ENCODE assay signal across 10 cellular contexts in genomic region chr6:16591681-16592549, GRCh38.
DNase-seq lines count a peak whose midpoint lies in the region; ATAC-seq and TF ChIP-seq lines count a peak whose summit lies in the region.
"Had no signal": no experiment of that assay in that cellular context is flagged by ENCODE, and none has a peak within 500 bp of the region (broad histone marks: within the 10 kb centered on the region; RNA-seq: fewer than 3 reads in every experiment).

No MANE protein-coding gene starts in this region.

- H3K4me3 ChIP-seq in CD4-positive, CD25-positive, alpha-beta regulatory T cell (ENCODE audit: low read depth, low read length): no peak overlapping the region
- no peak overlapping the region for H3K4me3 ChIP-seq in lower leg skin (ENCODE audit: low read depth, poor library complexity, severe bottlenecking)
- H3K4me3 ChIP-seq: Peyer's patch had no signal

- no peak for ATAC-seq in CD4-positive, CD25-positive, alpha-beta regulatory T cell (ENCODE audit: low read depth in 2 of 2)
- ATAC-seq in GM19324 (IDR thresholded peaks at IDR 0.05; ENCODE audit: low FRiP score, unreplicated experiment) (peak; percentile 72), HG03066 (IDR thresholded peaks at IDR 0.05; ENCODE audit: low read depth, unreplicated experiment) (peak; percentile 82)

- TF ChIP-seq CTCF in lower leg skin (IDR thresholded peaks at IDR 0.05): no peak

- peaks cover 0 to 2% (median 0%) of the 10 kb centered on the region in 7 donors for H3K9me3 Mint-ChIP-seq in CD4-positive, CD25-positive, alpha-beta regulatory T cell
- peaks cover 3% of the 10 kb centered on the region for H3K9me3 Mint-ChIP-seq in activated naive CD8-positive, alpha-beta T cell treated with anti-CD3 and anti-CD28 coated beads for 36 hours

- no peak overlapping the region for H3K27ac ChIP-seq in CD4-positive, CD25-positive, alpha-beta regulatory T cell (ENCODE audit: insufficient read depth, low read length, poor library complexity, severe bottlenecking)

- peak overlapping the region; percentile 3 to 86 (median 45) for H3K27ac Mint-ChIP-seq in CD4-positive, CD25-positive, alpha-beta regulatory T cell
- H3K27ac Mint-ChIP-seq in activated naive CD8-positive, alpha-beta T cell treated with anti-CD3 and anti-CD28 coated beads for 36 hours: peak overlapping the region; percentile 93

- WGBS in lower leg skin, 2 donors: 77 to 86% methylated on average over 13 of the region's 13 CpGs

- H3K4me1 Mint-ChIP-seq in CD4-positive, CD25-positive, alpha-beta regulatory T cell: peaks cover 8 to 25% (median 16%) of the 10 kb centered on the region in 4 donors
- peaks cover 19% of the 10 kb centered on the region for H3K4me1 Mint-ChIP-seq in activated naive CD8-positive, alpha-beta T cell treated with anti-CD3 and anti-CD28 coated beads for 36 hours

- H3K36me3 ChIP-seq in CD4-positive, CD25-positive, alpha-beta regulatory T cell (ENCODE audit: control insufficient read depth, insufficient read depth, low read length): peaks cover 7% of the 10 kb centered on the region
- H3K36me3 ChIP-seq: breast epithelium, Peyer's patch had no signal

- intact Hi-C loops in lower leg skin (cut with DNase I; ENCODE audit: low total_unique reads): no loop called here

- no peak overlapping the region for H3K4me3 Mint-ChIP-seq in CD4-positive, CD25-positive, alpha-beta regulatory T cell
- H3K4me3 Mint-ChIP-seq in activated naive CD8-positive, alpha-beta T cell treated with anti-CD3 and anti-CD28 coated beads for 36 hours: peak overlapping the region; percentile 29

- H3K27me3 Mint-ChIP-seq in CD4-positive, CD25-positive, alpha-beta regulatory T cell: no peaks in the 10 kb centered on the region
- no peaks in the 10 kb centered on the region for H3K27me3 Mint-ChIP-seq in activated naive CD8-positive, alpha-beta T cell treated with anti-CD3 and anti-CD28 coated beads for 36 hours

- no peaks in the 10 kb centered on the region for H3K9me3 ChIP-seq in CD4-positive, CD25-positive, alpha-beta regulatory T cell (ENCODE audit: control insufficient read depth in 2 of 2, low read length in 2 of 2)
- H3K9me3 ChIP-seq: breast epithelium, Peyer's patch had no signal

- H3K36me3 Mint-ChIP-seq in CD4-positive, CD25-positive, alpha-beta regulatory T cell: peaks cover 20% of the 10 kb centered on the region
- H3K36me3 Mint-ChIP-seq in activated naive CD8-positive, alpha-beta T cell treated with anti-CD3 and anti-CD28 coated beads for 36 hours: peaks cover 34% of the 10 kb centered on the region

- no peak for DNase-seq in CD4-positive, CD25-positive, alpha-beta regulatory T cell
- DNase-seq in activated naive CD8-positive, alpha-beta T cell treated with anti-CD3 and anti-CD28 coated beads for 36 hours: peak; percentile 17
- DNase-seq in NCI-H2081 (lab: John Stamatoyannopoulos, UW): no peak
- DNase-seq in NCI-H774 (lab: John Stamatoyannopoulos, UW): no peak
- no peak for DNase-seq in effector CD8-positive, alpha-beta T cell (lab: John Stamatoyannopoulos, UW)
- DNase-seq in lower leg skin (ENCODE audit: low spot score in 2 of 2): no peak

- no peaks in the 10 kb centered on the region for H3K4me1 ChIP-seq in CD4-positive, CD25-positive, alpha-beta regulatory T cell (ENCODE audit: control insufficient read depth, insufficient read depth, low read length, poor library complexity, severe bottlenecking)
- H3K4me1 ChIP-seq: breast epithelium, Peyer's patch had no signal

- no peaks in the 10 kb centered on the region for H3K27me3 ChIP-seq in CD4-positive, CD25-positive, alpha-beta regulatory T cell (ENCODE audit: control insufficient read depth, insufficient read depth, low read length)
- H3K27me3 ChIP-seq: breast epithelium, Peyer's patch had no signal

- TF ChIP-seq POLR2A in lower leg skin (IDR thresholded peaks at IDR 0.05): no peak

Comparison
In these comparisons a context has a peak if more than half of its experiments do, and no peak if none do; other contexts are left out.
1. ATAC-seq: peak in GM19324 (single experiment) and HG03066 (single experiment); none in CD4-positive, CD25-positive, alpha-beta regulatory T cell (0 of 2).